23 cellular contexts compared by ENCODE assay signal in the genomic region with DNA sequence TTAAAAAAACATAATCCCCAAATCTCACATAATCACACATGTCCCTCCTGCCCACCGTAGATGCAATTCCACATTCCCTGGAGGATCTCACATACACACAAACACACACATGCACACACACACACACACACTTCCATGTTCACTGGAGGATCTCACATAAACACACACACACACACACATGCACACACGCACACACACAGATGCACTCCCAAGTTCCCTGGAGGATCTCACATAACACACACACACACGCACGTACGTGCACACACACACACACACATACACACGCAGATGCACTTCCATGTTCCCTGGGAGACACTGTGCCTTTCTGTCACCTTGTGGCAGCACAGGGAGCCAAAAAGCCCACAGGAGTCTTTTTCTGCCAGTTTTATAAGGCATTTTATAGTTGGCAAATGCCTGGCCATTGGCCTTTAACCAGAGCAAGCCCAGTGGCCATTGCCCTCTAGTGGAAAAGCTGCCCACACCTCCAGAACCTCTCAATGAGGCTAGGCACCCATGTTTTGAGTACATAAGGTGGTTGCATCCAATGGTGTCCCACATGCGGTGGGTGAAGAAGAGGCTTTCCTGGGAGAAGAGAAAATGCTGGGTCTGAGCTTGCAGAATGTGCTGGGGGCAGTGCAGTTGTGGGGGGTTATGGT.
A peak's percentile ranks its signal among the peaks of the same experiment; 100 is the strongest.
DNase-seq lines count a peak whose midpoint lies in the region; ATAC-seq, FAIRE-seq and TF ChIP-seq lines count a peak whose summit lies in the region.
"Had no signal": no experiment of that assay in that cellular context is flagged by ENCODE, and none has a peak within 500 bp of the region (broad histone marks: within the 10 kb centered on the region; RNA-seq: fewer than 3 reads in every experiment).

No MANE protein-coding gene starts in this region.

- H3K4me2 ChIP-seq in OCI-LY3 (ENCODE audit: low read length), result no peak overlapping the region

- H3K4me1 ChIP-seq in BE2C (peaks cover 7% of the 10 kb centered on the region), OCI-LY3 (ENCODE audit: low read length) (peaks cover 22% of the 10 kb centered on the region)
- H3K4me1 ChIP-seq: tibial nerve had no signal

- no peaks in the 10 kb centered on the region for H3K79me2 ChIP-seq in OCI-LY3 (ENCODE audit: low read length)

- no peak for FAIRE-seq in frontal cortex (lab: Jason Lieb, UNC)
- FAIRE-seq: G401.6 had no signal

- TF ChIP-seq CTCF in BE2C (IDR thresholded peaks at IDR 0.05; ENCODE audit: low read depth, low read length) (peak; percentile 37), GM12872 (IDR thresholded peaks at IDR 0.05; ENCODE audit: insufficient read depth, low read depth, low read length) (peak; percentile 25; the same call in 1 of the 3 replicates), OCI-LY3 (IDR thresholded peaks at IDR 0.05; ENCODE audit: low read depth, low read length) (peak; percentile 21; the same call in 1 of the 2 replicates), epithelial cell of proximal tubule (conservative IDR thresholded peaks at IDR 0.05; ENCODE audit: low read depth, low read length) (peak; percentile 39)

- H3K4me3 ChIP-seq in BE2C (ENCODE audit: low read depth, low read length), result no peak overlapping the region
- H3K4me3 ChIP-seq in OCI-LY3 (ENCODE audit: low read length), result no peak overlapping the region
- H3K4me3 ChIP-seq in epithelial cell of proximal tubule (ENCODE audit: low read depth, low read length), result no peak overlapping the region
- H3K4me3 ChIP-seq: tibial nerve had no signal

- H3K9me3 ChIP-seq in BE2C (no peaks in the 10 kb centered on the region), OCI-LY3 (ENCODE audit: insufficient read depth, low read length) (no peaks in the 10 kb centered on the region)
- H3K9me3 ChIP-seq: tibial nerve had no signal

- no peak for ATAC-seq in HG02610 (IDR thresholded peaks at IDR 0.05; ENCODE audit: unreplicated experiment)
- ATAC-seq: CD8-positive, alpha-beta T cell; effector memory CD8-positive, alpha-beta T cell; stimulated activated effector memory CD8-positive, alpha-beta T cell treated with anti-CD3 and anti-CD28 coated beads, Interleukin-12 subunit alpha, Interleukin-12 subunit beta, amount 100 ng/mL, for 72 hours; T-cell; WTC11 had no signal

- H3K36me3 ChIP-seq in BE2C (no peaks in the 10 kb centered on the region), OCI-LY3 (replicated peaks; ENCODE audit: low read depth, low read length) (no peaks in the 10 kb centered on the region)
- H3K36me3 ChIP-seq: tibial nerve had no signal

- no peak overlapping the region for H2AFZ ChIP-seq in OCI-LY3 (ENCODE audit: low read depth, low read length)

- H4K20me1 ChIP-seq in OCI-LY3 (ENCODE audit: insufficient read depth, low read length), result no peaks in the 10 kb centered on the region

- no peak overlapping the region for H3K27ac ChIP-seq in OCI-LY3 (ENCODE audit: low read length)
- H3K27ac ChIP-seq: tibial nerve had no signal

- DNase-seq in BE2C (no peak), epithelial cell of proximal tubule (ENCODE audit: low read depth) (no peak), HK-2 (ENCODE audit: unreplicated experiment) (no peak), frontal cortex (ENCODE audit: low spot score in 2 of 2) (no peak), COLO668 (lab: John Stamatoyannopoulos, UW; ENCODE audit: unreplicated experiment) (no peak)
- DNase-seq: activated CD8-positive, alpha-beta memory T cell treated with anti-CD3 and anti-CD28 coated beads for 24 hours; CD8-positive, alpha-beta T cell; central memory CD4-positive, alpha-beta T cell; effector memory CD8-positive, alpha-beta T cell; GOT3; KG1; kidney glomerular epithelial cell; NCI-H1417 treated with DMSO at 0.1 percent for 48 hours; NCI-H774; stimulated activated CD4-positive, alpha-beta T cell treated with anti-CD3 and anti-CD28 coated beads, Interleukin-12 subunit alpha, Interleukin-12 subunit beta, amount 100 ng/mL, for 4 hours; T-cell had no signal

- H3K9ac ChIP-seq in OCI-LY3 (ENCODE audit: low read length), result no peak overlapping the region

- H3K27me3 ChIP-seq in BE2C (no peaks in the 10 kb centered on the region), OCI-LY3 (ENCODE audit: low read depth, low read length) (no peaks in the 10 kb centered on the region)
- H3K27me3 ChIP-seq: tibial nerve had no signal
